ENCODE assay signal across 7 cellular contexts in genomic region chr14:23182372-23183014, GRCh38. TPM values are rescaled to one million over a fixed set of nuclear protein-coding genes. Genes with fewer than 3 reads are reported as not detected.
DNase-seq lines count a peak whose midpoint lies in the region; ATAC-seq and TF ChIP-seq lines count a peak whose summit lies in the region.

No MANE protein-coding gene starts in this region.

- no peaks in the 10 kb centered on the region for H3K9me3 ChIP-seq in Karpas-422 (ENCODE audit: low read length)
- H3K9me3 ChIP-seq in mononuclear cell (ENCODE audit: low read depth, low read length): no peaks in the 10 kb centered on the region

- H3K27me3 ChIP-seq in Karpas-422 (ENCODE audit: low read length): no peaks in the 10 kb centered on the region
- peaks cover 13% of the 10 kb centered on the region for H3K27me3 ChIP-seq in mononuclear cell (ENCODE audit: insufficient read depth, low read length)

- H3K36me3 ChIP-seq in Karpas-422 (ENCODE audit: insufficient read depth, low read length): no peaks in the 10 kb centered on the region

- CTCF ChIA-PET in activated B cell treated with CpG ODN at 0.5 μM for 24 hours (lab: Charles Lee): interaction anchor here (1.1 to 10.2 kb wide), 3 partner anchors 61 to 106 kb away, joined by 3 to 162 read pairs (median 3); partner anchors contain the start of genes ACIN1 and C14orf119

- no peak overlapping the region for H3K4me3 Mint-ChIP-seq in activated B cell treated with CpG ODN at 0.5 μM for 24 hours
- no peak overlapping the region for H3K4me3 Mint-ChIP-seq in endothelial cell (ENCODE audit: unreplicated experiment)

- H3K79me2 ChIP-seq in Karpas-422 (ENCODE audit: low read length): no peaks in the 10 kb centered on the region

- peak overlapping the region; percentile 49 for H3K9ac ChIP-seq in Karpas-422 (ENCODE audit: low read length)

- H3K4me3 ChIP-seq in Karpas-422 (ENCODE audit: low read length): peak overlapping the region; percentile 56
- H3K4me3 ChIP-seq in mononuclear cell (ENCODE audit: low read length): peak overlapping the region; percentile 33

- H3K4me1 Mint-ChIP-seq in activated B cell treated with CpG ODN at 0.5 μM for 24 hours (no peaks in the 10 kb centered on the region), endothelial cell (ENCODE audit: unreplicated experiment) (no peaks in the 10 kb centered on the region)

- peaks cover 19% of the 10 kb centered on the region for H3K27me3 Mint-ChIP-seq in activated B cell treated with CpG ODN at 0.5 μM for 24 hours
- H3K27me3 Mint-ChIP-seq in endothelial cell (ENCODE audit: unreplicated experiment): no peaks in the 10 kb centered on the region

- peak overlapping the region; percentile 80 for H2AFZ ChIP-seq in Karpas-422 (ENCODE audit: low read length)

- DNase-seq in Karpas-422 (peak; percentile 59), activated B cell treated with CpG ODN at 0.5 μM for 24 hours (peak; percentile 27), endothelial cell (ENCODE audit: low spot score) (peak; percentile 33), stromal cell of bone marrow (ENCODE audit: low read depth) (peak; percentile 15)

- H3K9me2 ChIP-seq in Karpas-422 (replicated peaks; ENCODE audit: insufficient read depth, low read length): no peaks in the 10 kb centered on the region

- TF ChIP-seq CTCF in activated B cell treated with CpG ODN at 0.5 μM for 24 hours (IDR thresholded peaks at IDR 0.05) (no peak), endothelial cell (IDR thresholded peaks at IDR 0.05; ENCODE audit: unreplicated experiment) (no peak)

- no peak overlapping the region for H3K27ac ChIP-seq in Karpas-422 (ENCODE audit: low read length)

- intact Hi-C loops in activated B cell treated with CpG ODN at 0.5 μM for 24 hours (cut with micrococcal nuclease): no loop called here

- POLR2A ChIA-PET in activated B cell treated with CpG ODN at 0.5 μM for 24 hours (lab: Charles Lee): interaction anchor here (0.6 to 1.8 kb wide), 3 partner anchors 61 to 105 kb away, joined by 5 to 8 read pairs (median 7); partner anchors contain the start of genes ACIN1 and C14orf119

- H4K20me1 ChIP-seq in Karpas-422 (ENCODE audit: insufficient read depth, low read depth, low read length): no peaks in the 10 kb centered on the region

- no peak overlapping the region for H3K27ac Mint-ChIP-seq in activated B cell treated with CpG ODN at 0.5 μM for 24 hours
- H3K27ac Mint-ChIP-seq in endothelial cell (ENCODE audit: unreplicated experiment): no peak overlapping the region

- H3K9me3 Mint-ChIP-seq in activated B cell treated with CpG ODN at 0.5 μM for 24 hours (no peaks in the 10 kb centered on the region), endothelial cell (ENCODE audit: unreplicated experiment) (no peaks in the 10 kb centered on the region)

- no peaks in the 10 kb centered on the region for H3K36me3 Mint-ChIP-seq in activated B cell treated with CpG ODN at 0.5 μM for 24 hours (ENCODE audit: low read depth)
- H3K36me3 Mint-ChIP-seq in endothelial cell (ENCODE audit: low read depth, unreplicated experiment): no peaks in the 10 kb centered on the region

- H3K4me1 ChIP-seq in Karpas-422 (ENCODE audit: low read length) (peaks cover 22% of the 10 kb centered on the region), mononuclear cell (ENCODE audit: insufficient read depth, low read length) (peaks cover 34% of the 10 kb centered on the region)

- ATAC-seq in activated B cell treated with CpG ODN at 0.5 μM for 24 hours (ENCODE audit: low read depth) (peak; percentile 79), HG03439 (IDR thresholded peaks at IDR 0.05; ENCODE audit: unreplicated experiment) (no peak), GM18858 (IDR thresholded peaks at IDR 0.05; ENCODE audit: unreplicated experiment) (no peak)

- H3K4me2 ChIP-seq in Karpas-422 (ENCODE audit: low read depth, low read length, poor library complexity, severe bottlenecking): peak overlapping the region; percentile 72

RNA-seq across cellular contexts. Expression of gene SLC7A8, which starts 1.0 kb away (rescaled TPM):
- total RNA-seq in Karpas-422 (2014; rRNA removed; shearing (Covaris generic); ENCODE audit: low replicate concordance): 0.79 TPM in 1 of 2 replicates, not detected in the other
- total RNA-seq in activated B cell treated with CpG ODN at 0.5 μM for 24 hours (0.76 and 1.8 TPM in 2 replicates), endothelial cell (ENCODE audit: unreplicated experiment) (24.3 TPM), mononuclear cell (0.21 TPM)

RNA-seq across cellular contexts. Expression of gene RNF212B, which starts 55.2 kb away (rescaled TPM):
- not detected in 2 replicates for total RNA-seq in Karpas-422 (2014; rRNA removed; shearing (Covaris generic); ENCODE audit: low replicate concordance)
- total RNA-seq in activated B cell treated with CpG ODN at 0.5 μM for 24 hours (not detected in 2 replicates), endothelial cell (ENCODE audit: unreplicated experiment) (not detected), mononuclear cell (0.10 TPM)
